Comparison of ENCODE assay signal across 10 cellular contexts in genomic region chr3:33865133-33865532, GRCh38.
"Had no signal": no experiment of that assay in that cellular context is flagged by ENCODE, and none has a peak within 500 bp of the region (broad histone marks: within the 10 kb centered on the region; RNA-seq: fewer than 3 reads in every experiment).

No MANE protein-coding gene starts in this region.

- H3K9me3 Mint-ChIP-seq: HFFc6 had no signal

- DNase-seq: GM23248, GOT3, H7, HFFc6, KBM-7 had no signal

- H3K27me3 Mint-ChIP-seq: IgD-negative memory B cell had no signal

- H3K4me1 Mint-ChIP-seq: IgD-negative memory B cell had no signal

- FAIRE-seq: HTR-8/SVneo had no signal

- H3K4me3 Mint-ChIP-seq: HFFc6, IgD-negative memory B cell had no signal

- ATAC-seq: HCT116 had no signal

- H3K4me3 ChIP-seq: GM23248, HAP-1 had no signal

- H3K4me1 ChIP-seq: HAP-1 had no signal

- H3K27ac ChIP-seq: GM23248, KMS-11 had no signal

- H3K27ac Mint-ChIP-seq: HFFc6, IgD-negative memory B cell had no signal

- H3K9me3 ChIP-seq: HAP-1 had no signal
